ENCODE assay signal across 7 cellular contexts in genomic region chr2:182642328-182642727, GRCh38.
A peak's percentile ranks its signal among the peaks of the same experiment; 100 is the strongest.
DNase-seq lines count a peak whose midpoint lies in the region; ATAC-seq, FAIRE-seq and TF ChIP-seq lines count a peak whose summit lies in the region.

No MANE protein-coding gene starts in this region.

- H3K27ac ChIP-seq in dorsolateral prefrontal cortex = no peak overlapping the region

- DNase-seq in GM12891 (ENCODE audit: insufficient read length, low spot score) (peak; percentile 23), SK-N-DZ (ENCODE audit: low spot score) (peak; percentile 58), dorsolateral prefrontal cortex (peak; percentile 25 to 80 (median 55)), myocyte (ENCODE audit: low read depth) (peak; percentile 50), NCI-H1417 (lab: John Stamatoyannopoulos, UW) (no peak)

- no peak overlapping the region for H3K4me3 ChIP-seq in dorsolateral prefrontal cortex

- H3K27me3 ChIP-seq in dorsolateral prefrontal cortex = no peaks in the 10 kb centered on the region

- FAIRE-seq in GM12891 (lab: Jason Lieb, UNC) = peak; percentile 76

- TF ChIP-seq CTCF in dorsolateral prefrontal cortex (IDR thresholded peaks at IDR 0.05 in 54 of 56, conservative IDR thresholded peaks at IDR 0.05 in 2 of 56; ENCODE audit: low read depth in 1 of 56, partially characterized antibody in 56 of 56) = no peak

- ATAC-seq in GM21381 (IDR thresholded peaks at IDR 0.05; ENCODE audit: unreplicated experiment) (peak; percentile 100), HG03432 (IDR thresholded peaks at IDR 0.05; ENCODE audit: unreplicated experiment) (peak; percentile 100)

- no peak for TF ChIP-seq POLR2A in GM12891 (IDR thresholded peaks at IDR 0.05; ENCODE audit: low read depth, low read length)

- intact Hi-C loops in dorsolateral prefrontal cortex (cut with DNase I) = loop anchor here in 1 of 2 donors (10.0 kb wide), 2 partner anchors 88 to 118 kb away; no protein-coding TSS in a partner anchor

TF ChIP-seq in GM12891, 5 proteins besides CTCF, POLR2A, EP300 and RAD21:
- TF ChIP-seq POU2F2 (IDR thresholded peaks at IDR 0.05; ENCODE audit: low read depth, low read length) (no peak), TAF1 (IDR thresholded peaks at IDR 0.05; ENCODE audit: low read depth, low read length) (no peak), PAX5 (IDR thresholded peaks at IDR 0.05; ENCODE audit: insufficient read depth, low read length, severe bottlenecking) (no peak), SPI1 (IDR thresholded peaks at IDR 0.05; ENCODE audit: low read depth, low read length) (no peak), POLR2AphosphoS5 (IDR thresholded peaks at IDR 0.05; ENCODE audit: low read depth, low read length) (no peak)

Comparison
In these comparisons a context has a peak if more than half of its experiments do, and no peak if none do; other contexts are left out.
1. DNase-seq: peak in GM12891 (single experiment), SK-N-DZ (single experiment), dorsolateral prefrontal cortex (10 of 10) and myocyte (single experiment); none in NCI-H1417 (0 of 3).